ENCODE assay signal across 8 cellular contexts in the genomic region with DNA sequence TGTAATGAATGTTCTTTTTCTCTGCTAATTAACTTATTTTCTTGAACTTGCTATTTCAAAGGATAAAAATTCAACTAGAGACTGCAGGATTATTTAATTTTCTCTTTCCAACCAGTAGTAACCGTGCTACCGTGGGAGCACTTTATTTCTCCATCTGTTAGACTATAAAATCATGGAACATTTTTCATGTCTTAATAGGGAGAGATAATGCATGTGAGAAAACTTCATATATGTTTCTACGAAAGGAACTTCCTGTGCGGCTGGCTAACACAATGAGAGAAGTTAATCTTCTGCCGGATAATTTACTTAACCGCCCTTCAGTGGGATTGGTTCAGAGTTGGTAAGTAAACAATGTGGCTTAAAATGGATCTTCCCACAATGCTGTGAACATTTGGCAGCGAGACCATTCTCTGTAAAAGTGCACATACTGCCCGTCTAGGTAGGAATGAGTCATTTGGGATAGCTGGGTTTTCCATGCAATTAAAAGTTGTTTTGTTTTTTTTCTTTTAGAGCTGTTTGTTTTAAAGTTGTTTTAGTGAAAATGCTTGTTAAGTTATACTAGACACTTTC. TPM values are rescaled to one million over a fixed set of nuclear protein-coding genes. Genes with fewer than 3 reads are reported as not detected.
DNase-seq lines count a peak whose midpoint lies in the region; ATAC-seq and TF ChIP-seq lines count a peak whose summit lies in the region.

No MANE protein-coding gene starts in this region.

- no peaks in the 10 kb centered on the region for H3K9me3 Mint-ChIP-seq in CD4-positive, alpha-beta T cell

- H3K4me3 ChIP-seq in HUES48 (ENCODE audit: low read depth, low read length) = no peak overlapping the region
- H3K4me3 ChIP-seq in hepatocyte = no peak overlapping the region
- no peak overlapping the region for H3K4me3 ChIP-seq in upper lobe of right lung

- H3K4me3 Mint-ChIP-seq in CD4-positive, alpha-beta T cell = peak overlapping the region; percentile 61

- H3K9me2 ChIP-seq in hepatocyte (replicated peaks; ENCODE audit: insufficient read depth) = no peaks in the 10 kb centered on the region

- H3K27ac ChIP-seq in CD4-positive, alpha-beta T cell (ENCODE audit: low read depth, low read length) = no peak overlapping the region
- H3K27ac ChIP-seq in HUES48 (ENCODE audit: low read depth, low read length) (peak overlapping the region; percentile 56), VCaP (peak overlapping the region; percentile 41), hepatocyte (peak overlapping the region; percentile 68), upper lobe of right lung (peak overlapping the region; percentile 6)

- no peak overlapping the region for H3K9ac ChIP-seq in HUES48 (ENCODE audit: low read depth, low read length)

- peak overlapping the region; percentile 88 for H3K27ac Mint-ChIP-seq in CD4-positive, alpha-beta T cell

- H3K4me1 ChIP-seq in HUES48 (ENCODE audit: control insufficient read depth, insufficient read depth, low read length) (peaks cover 45% of the 10 kb centered on the region), hepatocyte (ENCODE audit: insufficient read depth) (peaks cover 7% of the 10 kb centered on the region), upper lobe of right lung (peaks cover 5% of the 10 kb centered on the region)

- H3K36me3 ChIP-seq in HUES48 (ENCODE audit: control insufficient read depth, insufficient read depth, low read length) (peaks cover 9% of the 10 kb centered on the region), hepatocyte (replicated peaks; ENCODE audit: insufficient read depth, low read depth) (no peaks in the 10 kb centered on the region), upper lobe of right lung (no peaks in the 10 kb centered on the region)

- no peak for TF ChIP-seq CTCF in CD4-positive, alpha-beta T cell (IDR thresholded peaks at IDR 0.05)
- TF ChIP-seq CTCF in VCaP (conservative IDR thresholded peaks at IDR 0.05) (no peak), hepatocyte (IDR thresholded peaks at IDR 0.05; ENCODE audit: poor library complexity) (no peak), upper lobe of right lung (IDR thresholded peaks at IDR 0.05) (no peak)

- peak; percentile 47 for ATAC-seq in CD4-positive, alpha-beta T cell (ENCODE audit: poor library complexity)
- ATAC-seq in upper lobe of right lung = peak; percentile 74
- no peak for ATAC-seq in HG03135 (IDR thresholded peaks at IDR 0.05; ENCODE audit: unreplicated experiment)
- ATAC-seq in HG03039 (IDR thresholded peaks at IDR 0.05; ENCODE audit: unreplicated experiment) = no peak

- peak overlapping the region; percentile 66 for H3K4me2 ChIP-seq in hepatocyte

- no peak for DNase-seq in CD4-positive, alpha-beta T cell
- peak; percentile 79 for DNase-seq in hepatocyte (ENCODE audit: low spot score)
- no peak for DNase-seq in upper lobe of right lung
- no peak for DNase-seq in GM19240 (ENCODE audit: insufficient read length, low spot score)

- peaks cover 29% of the 10 kb centered on the region for H3K36me3 Mint-ChIP-seq in CD4-positive, alpha-beta T cell (ENCODE audit: low read depth)

- POLR2A ChIA-PET in CD4-positive, alpha-beta T cell (lab: Charles Lee) = interaction anchor here (0.9 to 1.5 kb wide), 3 partner anchors 9 to 15 kb away, joined by 4 to 15 read pairs (median 5); no protein-coding TSS in a partner anchor

- H3K79me2 ChIP-seq in hepatocyte = peaks cover 7% of the 10 kb centered on the region

- no peaks in the 10 kb centered on the region for H3K27me3 Mint-ChIP-seq in CD4-positive, alpha-beta T cell

- H3K4me1 Mint-ChIP-seq in CD4-positive, alpha-beta T cell (ENCODE audit: low read depth) = peaks cover 47% of the 10 kb centered on the region

- H4K20me1 ChIP-seq in hepatocyte (ENCODE audit: insufficient read depth, poor library complexity, severe bottlenecking) = no peaks in the 10 kb centered on the region

- CTCF ChIA-PET in CD4-positive, alpha-beta T cell (lab: Charles Lee) = interaction anchor here (1.9 kb wide), 1 partner anchor 99 kb away, joined by 8 read pairs; no protein-coding TSS in a partner anchor

- H2AFZ ChIP-seq in hepatocyte = no peak overlapping the region

- no peaks in the 10 kb centered on the region for H3K9me3 ChIP-seq in CD4-positive, alpha-beta T cell (ENCODE audit: control insufficient read depth, low read length)
- H3K9me3 ChIP-seq in HUES48 (ENCODE audit: control insufficient read depth, insufficient read depth, low read length) (no peaks in the 10 kb centered on the region), hepatocyte (ENCODE audit: low read depth) (no peaks in the 10 kb centered on the region), upper lobe of right lung (no peaks in the 10 kb centered on the region)

- intact Hi-C loops in CD4-positive, alpha-beta T cell (cut with DNase I, micrococcal nuclease) = loop anchor here (2.0 to 10.0 kb wide), 3 partner anchors 14 to 50 kb away; no protein-coding TSS in a partner anchor
- intact Hi-C loops in upper lobe of right lung (cut with DNase I) = no loop called here

- H3K27me3 ChIP-seq in CD4-positive, alpha-beta T cell (ENCODE audit: control insufficient read depth, insufficient read depth, low read length) = no peaks in the 10 kb centered on the region
- H3K27me3 ChIP-seq in HUES48 (ENCODE audit: control insufficient read depth, insufficient read depth, low read length) (no peaks in the 10 kb centered on the region), hepatocyte (no peaks in the 10 kb centered on the region), upper lobe of right lung (no peaks in the 10 kb centered on the region)

- 16% methylated on average over 8 of the region's 8 CpGs for WGBS in hepatocyte (ENCODE audit: low lambda C conversion rate, missing lambda C conversion rate)

RNA-seq across cellular contexts. Expression of a gene that starts 29.5 kb away (rescaled TPM):
- 10 to 100 TPM; 12.5 to 12.6 TPM for total RNA-seq in CD4-positive, alpha-beta T cell
- total RNA-seq in hepatocyte (22.5 and 30.9 TPM in 2 replicates), upper lobe of right lung (19.4 TPM)
- polyA plus RNA-seq in hepatocyte = 19.8 and 23.4 TPM in 2 replicates

Comparison
In these comparisons a context has a peak if more than half of its experiments do, and no peak if none do; other contexts are left out.
1. ATAC-seq: peak in CD4-positive, alpha-beta T cell (single experiment) and upper lobe of right lung (single experiment); none in HG03135 (single experiment) and HG03039 (single experiment).